3 cellular contexts compared by ENCODE assay signal in genomic region chr2:241724259-241724974, GRCh38.
A peak's percentile ranks its signal among the peaks of the same experiment; 100 is the strongest.
TF ChIP-seq lines count a peak whose summit lies in the region.

No MANE protein-coding gene starts in this region.

TF ChIP-seq in SK-N-SH, 30 proteins besides CTCF, POLR2A, EP300 and RAD21:
- TF ChIP-seq USF2 (IDR thresholded peaks at IDR 0.05; ENCODE audit: borderline replicate concordance, low read depth, low read length) (no peak), SMC3 (IDR thresholded peaks at IDR 0.05; ENCODE audit: low read depth, low read length) (peak; percentile 26; the same call in 1 of the 2 replicates)
TF ChIP-seq in SK-N-SH: peak in this region for 1.

TF ChIP-seq in SK-N-SH treated with all-trans-retinoic acid at 6 μM for 48 hours, 23 proteins besides CTCF, POLR2A, EP300 and RAD21:
- no peak for TF ChIP-seq TOX (CRISPR knock-in tag; IDR thresholded peaks at IDR 0.05; ENCODE audit: borderline replicate concordance)
- TF ChIP-seq TCF4 (CRISPR knock-in tag; IDR thresholded peaks at IDR 0.05; ENCODE audit: borderline replicate concordance), result no peak
- no peak for TF ChIP-seq ISL1 (CRISPR knock-in tag; IDR thresholded peaks at IDR 0.05)
- no peak for TF ChIP-seq ZFP3 (CRISPR knock-in tag; IDR thresholded peaks at IDR 0.05)
- TF ChIP-seq POU6F1 (CRISPR knock-in tag; IDR thresholded peaks at IDR 0.05; ENCODE audit: borderline replicate concordance, low read depth), result no peak
- no peak for TF ChIP-seq BACH2 (CRISPR knock-in tag; IDR thresholded peaks at IDR 0.05; ENCODE audit: borderline replicate concordance)
- no peak for TF ChIP-seq PATZ1 (CRISPR knock-in tag; IDR thresholded peaks at IDR 0.05; ENCODE audit: borderline replicate concordance)

TF ChIP-seq in HepG2, 621 proteins besides CTCF, POLR2A, EP300 and RAD21 (continues in another document):
- TF ChIP-seq SALL1 (CRISPR knock-in tag; IDR thresholded peaks at IDR 0.05) (peak; percentile 15; the same call in 1 of the 2 replicates), TRIM24 (CRISPR knock-in tag; IDR thresholded peaks at IDR 0.05) (no peak), ZMYM4 (CRISPR knock-in tag; IDR thresholded peaks at IDR 0.05) (0 out of 2 replicates have a peak, but pooled peaks have one; percentile 24), CBX2 (IDR thresholded peaks at IDR 0.05; ENCODE audit: low read depth, low read length) (no peak), CBX2 (CRISPR knock-in tag; IDR thresholded peaks at IDR 0.05; ENCODE audit: low read depth) (no peak), ZNF354B (CRISPR knock-in tag; IDR thresholded peaks at IDR 0.05) (no peak), ZNF362 (CRISPR knock-in tag; IDR thresholded peaks at IDR 0.05; ENCODE audit: borderline replicate concordance) (no peak), ZNF687 (CRISPR knock-in tag; IDR thresholded peaks at IDR 0.05) (peak; percentile 46), NFATC3 (CRISPR knock-in tag; IDR thresholded peaks at IDR 0.05) (no peak), ZFP91 (CRISPR knock-in tag; IDR thresholded peaks at IDR 0.05; ENCODE audit: borderline replicate concordance) (peak; percentile 27; the same call in 1 of the 2 replicates), BORCS8-MEF2B (CRISPR knock-in tag; IDR thresholded peaks at IDR 0.05) (no peak), ZBTB39 (CRISPR knock-in tag; IDR thresholded peaks at IDR 0.05) (0 out of 2 replicates have a peak, but pooled peaks have one; percentile 75), SMARCE1 (IDR thresholded peaks at IDR 0.05; ENCODE audit: borderline replicate concordance) (no peak), SCMH1 (CRISPR knock-in tag; IDR thresholded peaks at IDR 0.05; ENCODE audit: borderline replicate concordance) (no peak), ZBTB4 (CRISPR knock-in tag; IDR thresholded peaks at IDR 0.05; ENCODE audit: borderline replicate concordance) (peak; percentile 76; the same call in 1 of the 2 replicates), ZNF280B (CRISPR knock-in tag; IDR thresholded peaks at IDR 0.05; ENCODE audit: borderline replicate concordance) (0 out of 2 replicates have a peak, but pooled peaks have one; percentile 23), DZIP1 (CRISPR knock-in tag; IDR thresholded peaks at IDR 0.05) (0 out of 2 replicates have a peak, but pooled peaks have one; percentile 27), POGZ (CRISPR knock-in tag; IDR thresholded peaks at IDR 0.05) (no peak), ZNF619 (CRISPR knock-in tag; IDR thresholded peaks at IDR 0.05) (no peak), GABPB1 (CRISPR knock-in tag; IDR thresholded peaks at IDR 0.05) (peak; percentile 22; the same call in 1 of the 2 replicates), KLF12 (CRISPR knock-in tag; IDR thresholded peaks at IDR 0.05; ENCODE audit: borderline replicate concordance) (no peak), IKZF4 (CRISPR knock-in tag; IDR thresholded peaks at IDR 0.05; ENCODE audit: borderline replicate concordance, low read depth, not compliant biosample characterization) (no peak), FOXA1 (IDR thresholded peaks at IDR 0.05) (no peak), FOXA1 (CRISPR knock-in tag; IDR thresholded peaks at IDR 0.05) (no peak), PHB2 (IDR thresholded peaks at IDR 0.05; ENCODE audit: partially characterized antibody) (no peak), THAP11 (CRISPR knock-in tag; IDR thresholded peaks at IDR 0.05) (no peak), FOXO1 (CRISPR knock-in tag; IDR thresholded peaks at IDR 0.05) (no peak), ZNF280D (CRISPR knock-in tag; IDR thresholded peaks at IDR 0.05) (no peak), JUNB (CRISPR knock-in tag; IDR thresholded peaks at IDR 0.05; ENCODE audit: borderline replicate concordance) (no peak), SMC3 (IDR thresholded peaks at IDR 0.05; ENCODE audit: low read length) (peak; percentile 52)
